Comparison of ENCODE assay signal across 8 cellular contexts in genomic region chr10:29736325-29737208, GRCh38.
DNase-seq lines count a peak whose midpoint lies in the region; ATAC-seq, FAIRE-seq and TF ChIP-seq lines count a peak whose summit lies in the region.

No MANE protein-coding gene starts in this region.

- intact Hi-C loops in kidney (cut with DNase I), result no loop called here

- ATAC-seq in central memory CD8-positive, alpha-beta T cell (replicated peaks; ENCODE audit: extremely low read depth, poor library complexity, severe bottlenecking), result peak; percentile 3

- no peaks in the 10 kb centered on the region for H3K36me3 Mint-ChIP-seq in T-helper 1 cell treated with Interleukin-12 subunit alpha and Interleukin-12 subunit beta and Interleukin-4 antibody, amounts not matched to agents 30 μg/mL and 1 μg/mL, for 36 hours (ENCODE audit: low read depth)
- peaks cover 2% of the 10 kb centered on the region for H3K36me3 Mint-ChIP-seq in central memory CD8-positive, alpha-beta T cell (ENCODE audit: insufficient read depth)

- H3K4me1 Mint-ChIP-seq in T-helper 1 cell treated with Interleukin-12 subunit alpha and Interleukin-12 subunit beta and Interleukin-4 antibody, amounts not matched to agents 30 μg/mL and 1 μg/mL, for 36 hours (ENCODE audit: low read depth), result peaks cover 10% of the 10 kb centered on the region
- H3K4me1 Mint-ChIP-seq in central memory CD8-positive, alpha-beta T cell, result peaks cover 17% of the 10 kb centered on the region

- H3K27ac ChIP-seq in kidney (ENCODE audit: low read depth in 2 of 2, low read length in 2 of 2), result peak overlapping the region; percentile 92 to 94

- H3K9me3 Mint-ChIP-seq in T-helper 1 cell treated with Interleukin-12 subunit alpha and Interleukin-12 subunit beta and Interleukin-4 antibody, amounts not matched to agents 30 μg/mL and 1 μg/mL, for 36 hours, result no peaks in the 10 kb centered on the region
- no peaks in the 10 kb centered on the region for H3K9me3 Mint-ChIP-seq in central memory CD8-positive, alpha-beta T cell

- no peaks in the 10 kb centered on the region for H3K36me3 ChIP-seq in HAP-1 (replicated peaks)
- H3K36me3 ChIP-seq in kidney (ENCODE audit: control insufficient read depth in 1 of 2, insufficient read depth in 2 of 2, low read length in 2 of 2), result no peaks in the 10 kb centered on the region

- H3K27me3 Mint-ChIP-seq in T-helper 1 cell treated with Interleukin-12 subunit alpha and Interleukin-12 subunit beta and Interleukin-4 antibody, amounts not matched to agents 30 μg/mL and 1 μg/mL, for 36 hours (ENCODE audit: low read depth), result peaks cover 52% of the 10 kb centered on the region
- peaks cover 20% of the 10 kb centered on the region for H3K27me3 Mint-ChIP-seq in central memory CD8-positive, alpha-beta T cell

- peak; percentile 41 for DNase-seq in ACHN
- DNase-seq in HAP-1 (ENCODE audit: low spot score in 2 of 2), result peak; percentile 7 to 60
- peak in 1 of 2 donors; percentile 10 for DNase-seq in central memory CD8-positive, alpha-beta T cell (ENCODE audit: low spot score in 2 of 2)
- DNase-seq in kidney, result peak; percentile 87
- peak; percentile 8 to 24 for DNase-seq in stimulated activated CD4-positive, alpha-beta T cell treated with anti-CD3 and anti-CD28 coated beads, Interleukin-1b, Interleukin-23, amount 100 ng/mL, for 4 hours (ENCODE audit: low read depth in 2 of 2)
- no peak for DNase-seq in DMS79 (lab: John Stamatoyannopoulos, UW)
- DNase-seq in NCI-H2171 treated with DMSO at 0.1 percent for 48 hours (lab: John Stamatoyannopoulos, UW), result no peak

- H3K27ac Mint-ChIP-seq in T-helper 1 cell treated with Interleukin-12 subunit alpha and Interleukin-12 subunit beta and Interleukin-4 antibody, amounts not matched to agents 30 μg/mL and 1 μg/mL, for 36 hours, result no peak overlapping the region
- no peak overlapping the region for H3K27ac Mint-ChIP-seq in central memory CD8-positive, alpha-beta T cell (ENCODE audit: low read depth)

- no peak for FAIRE-seq in kidney (lab: Jason Lieb, UNC)

- in situ Hi-C loops in ACHN (cut with HindIII; ENCODE audit: low pct_ligation_motif_present, low pct_unique_long_range_greater_than_20kb, low sequenced_read_pairs), result no loop called here
- in situ Hi-C loops in HAP-1 (cut with MboI; ENCODE audit: low sequenced_read_pairs), result no loop called here

- H3K4me1 ChIP-seq in HAP-1 (peaks cover 14% of the 10 kb centered on the region), kidney (ENCODE audit: control insufficient read depth in 1 of 2, insufficient read depth in 1 of 2, low read depth in 1 of 2, low read length in 2 of 2) (peaks cover 4 to 8% of the 10 kb centered on the region in 2 donors)

- H3K9ac ChIP-seq in kidney (ENCODE audit: low read length in 2 of 2), result peak overlapping the region; percentile 63 to 87

- H3K4me3 ChIP-seq in HAP-1 (peak overlapping the region; percentile 55), kidney (ENCODE audit: low read length in 2 of 2) (peak overlapping the region; percentile 75 to 82)

- H3K9me3 ChIP-seq in HAP-1 (no peaks in the 10 kb centered on the region), kidney (ENCODE audit: control insufficient read depth in 1 of 2, low read length in 2 of 2) (no peaks in the 10 kb centered on the region)

- peak overlapping the region; percentile 77 for H3K4me3 Mint-ChIP-seq in T-helper 1 cell treated with Interleukin-12 subunit alpha and Interleukin-12 subunit beta and Interleukin-4 antibody, amounts not matched to agents 30 μg/mL and 1 μg/mL, for 36 hours
- peak overlapping the region; percentile 83 for H3K4me3 Mint-ChIP-seq in central memory CD8-positive, alpha-beta T cell

- TF ChIP-seq CTCF in kidney (IDR thresholded peaks at IDR 0.05; ENCODE audit: borderline replicate concordance, extremely low read depth, insufficient read depth), result no peak

- H3K27me3 ChIP-seq in HAP-1 (ENCODE audit: low read depth), result no peaks in the 10 kb centered on the region

Comparison
In these comparisons a context has a peak if more than half of its experiments do, and no peak if none do; other contexts are left out.
1. DNase-seq: peak in ACHN (single experiment), HAP-1 (2 of 2), kidney (single experiment) and stimulated activated CD4-positive, alpha-beta T cell treated with anti-CD3 and anti-CD28 coated beads, Interleukin-1b, Interleukin-23, amount 100 ng/mL, for 4 hours (2 of 2); none in DMS79 (single experiment) and NCI-H2171 treated with DMSO at 0.1 percent for 48 hours (single experiment).